Comparison of ENCODE assay signal across 1 cellular context in genomic region chr12:75483411-75483810, GRCh38.
TF ChIP-seq lines count a peak whose summit lies in the region.

No MANE protein-coding gene starts in this region.

TF ChIP-seq in GM23338, 12 proteins besides CTCF, POLR2A, EP300 and RAD21 (continued from another document):
- TF ChIP-seq REST (IDR thresholded peaks at IDR 0.05; ENCODE audit: unreplicated experiment) = no peak
- no peak for TF ChIP-seq ZNF331 (CRISPR knock-in tag; IDR thresholded peaks at IDR 0.05; ENCODE audit: low read depth)
- no peak for TF ChIP-seq EZH2phosphoT487 (IDR thresholded peaks at IDR 0.05; ENCODE audit: unreplicated experiment)
- no peak for TF ChIP-seq CREB1 (CRISPR knock-in tag; IDR thresholded peaks at IDR 0.05; ENCODE audit: low read depth)
- TF ChIP-seq JUNB (IDR thresholded peaks at IDR 0.05; ENCODE audit: unreplicated experiment) = no peak
- TF ChIP-seq NANOG (IDR thresholded peaks at IDR 0.05; ENCODE audit: borderline replicate concordance) = no peak
- no peak for TF ChIP-seq ZNF114 (CRISPR knock-in tag; IDR thresholded peaks at IDR 0.05)
- TF ChIP-seq ETS1 (IDR thresholded peaks at IDR 0.05) = no peak
- TF ChIP-seq STAT1 (IDR thresholded peaks at IDR 0.05; ENCODE audit: unreplicated experiment) = no peak
